7 cellular contexts compared by ENCODE assay signal in genomic region chr12:57430117-57430930, GRCh38. TPM values are rescaled to one million over a fixed set of nuclear protein-coding genes. Genes with fewer than 3 reads are reported as not detected.
DNase-seq lines count a peak whose midpoint lies in the region; ATAC-seq and TF ChIP-seq lines count a peak whose summit lies in the region.

No MANE protein-coding gene starts in this region.

- no peaks in the 10 kb centered on the region for H3K9me3 Mint-ChIP-seq in memory B cell

- peak overlapping the region; percentile 45 for H3K27ac ChIP-seq in temporal lobe (ENCODE audit: low read depth, low read length)

- POLR2A ChIA-PET in GM10248 (lab: Yijun Ruan, JAX): interaction anchor here (0.6 kb wide), 1 partner anchor 95 kb away, joined by 3 read pairs; no protein-coding TSS in a partner anchor

- ATAC-seq in GM21390 (IDR thresholded peaks at IDR 0.05; ENCODE audit: unreplicated experiment): peak; percentile 42
- peak; percentile 72 for ATAC-seq in T-helper 17 cell
- peak; percentile 67 for ATAC-seq in memory B cell (ENCODE audit: low read depth)

- CTCF ChIA-PET in GM10248 (lab: Yijun Ruan, JAX): interaction anchor here (0.7 to 6.9 kb wide), 11 partner anchors 9 to 188 kb away, joined by 3 to 58 read pairs (median 4); partner anchors contain the start of gene GLI1

- H3K9me3 ChIP-seq in T-helper 17 cell (ENCODE audit: control insufficient read depth, low read length, poor library complexity, severe bottlenecking): no peaks in the 10 kb centered on the region

- H3K4me1 Mint-ChIP-seq in T-helper 17 cell (peaks cover 36% of the 10 kb centered on the region), memory B cell (peaks cover 21% of the 10 kb centered on the region)

- DNase-seq in GM10248 (ENCODE audit: extremely low spot score) (peak; percentile 87), HS-5 (ENCODE audit: low read depth) (peak; percentile 22), T-helper 17 cell (peak in 1 of 3 donors; percentile 58), dermis microvascular lymphatic vessel endothelial cell (ENCODE audit: low read depth in 2 of 2) (peak; percentile 21 to 39), memory B cell (ENCODE audit: low spot score in 2 of 2) (peak in 1 of 2 donors; percentile 73)

- H3K27ac Mint-ChIP-seq in T-helper 17 cell: peak overlapping the region; percentile 99
- H3K27ac Mint-ChIP-seq in memory B cell: peak overlapping the region; percentile 99

- H3K4me3 Mint-ChIP-seq in T-helper 17 cell (peak overlapping the region; percentile 96), memory B cell (peak overlapping the region; percentile 90)

- H3K27me3 Mint-ChIP-seq in T-helper 17 cell (no peaks in the 10 kb centered on the region), memory B cell (no peaks in the 10 kb centered on the region)

- no peak for TF ChIP-seq CTCF in GM10248 (IDR thresholded peaks at IDR 0.05; ENCODE audit: control extremely low read depth, extremely low read depth, low read depth, missing control alignments)

- H3K36me3 Mint-ChIP-seq in T-helper 17 cell (ENCODE audit: low read depth) (no peaks in the 10 kb centered on the region), memory B cell (peaks cover 2% of the 10 kb centered on the region)

RNA-seq across cellular contexts. Expression of gene R3HDM2, which starts 0.5 kb away (rescaled TPM):
- 100 to 1,000 TPM; 101 to 115 TPM for total RNA-seq in T-helper 17 cell
- 3.1 and 9.1 TPM in 2 replicates for total RNA-seq in dermis microvascular lymphatic vessel endothelial cell
- total RNA-seq in temporal lobe: 40.1 TPM

RNA-seq across cellular contexts. Expression of gene INHBC, which starts 4.3 kb away (rescaled TPM):
- total RNA-seq in T-helper 17 cell: not detected
- not detected in 2 replicates for total RNA-seq in dermis microvascular lymphatic vessel endothelial cell
- not detected for total RNA-seq in temporal lobe

RNA-seq across cellular contexts. Expression of gene INHBE, which starts 24.8 kb away (rescaled TPM):
- not detected for total RNA-seq in T-helper 17 cell
- not detected in 2 replicates for total RNA-seq in dermis microvascular lymphatic vessel endothelial cell
- not detected for total RNA-seq in temporal lobe

RNA-seq across cellular contexts. Expression of gene GLI1, which starts 29.3 kb away (rescaled TPM):
- total RNA-seq in T-helper 17 cell (under 1 TPM; 0.10 to 0.22 TPM), dermis microvascular lymphatic vessel endothelial cell (under 0.01 TPM in 1 of 2 replicates, not detected in the other), temporal lobe (0.25 TPM)

RNA-seq across cellular contexts. Expression of gene ARHGAP9, which starts 49.3 kb away (rescaled TPM):
- 100 to 1,000 TPM; 225 to 295 TPM for total RNA-seq in T-helper 17 cell
- 0.13 TPM in 1 of 2 replicates, not detected in the other for total RNA-seq in dermis microvascular lymphatic vessel endothelial cell
- 0.25 TPM for total RNA-seq in temporal lobe
